Comparison of ENCODE assay signal across 9 cellular contexts in the genomic region with DNA sequence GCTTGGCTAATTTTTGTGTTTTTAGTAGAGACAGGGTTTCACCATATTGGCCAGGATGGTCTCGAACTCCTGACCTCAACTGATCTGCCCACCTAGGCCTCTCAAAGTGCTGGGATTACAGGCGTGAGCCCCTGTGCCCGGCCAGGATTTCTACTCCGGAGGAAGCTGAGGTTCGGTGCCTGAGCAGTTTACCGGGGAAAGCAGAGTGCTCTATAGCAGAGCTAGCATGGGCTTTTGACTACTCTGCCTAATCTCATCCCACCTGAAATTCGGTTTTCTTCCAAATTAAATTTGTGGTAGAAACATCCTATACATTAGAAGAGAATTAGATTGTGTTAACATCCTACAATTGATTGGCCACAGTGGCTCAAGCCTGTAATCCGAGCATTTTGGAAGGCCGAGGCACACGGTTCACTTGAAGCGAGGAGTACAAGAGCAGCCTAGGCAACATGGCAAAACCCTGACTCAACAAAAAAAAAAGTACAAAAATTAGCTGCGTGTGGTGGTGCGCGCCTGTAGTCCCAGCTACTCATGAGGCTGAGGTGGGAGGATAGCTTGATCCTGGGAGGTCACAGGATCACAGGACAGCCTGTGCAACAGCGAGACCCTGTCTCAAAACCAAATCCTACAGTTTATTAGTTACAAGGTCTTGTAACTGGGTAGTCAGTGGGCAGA. TPM values are rescaled to one million over a fixed set of nuclear protein-coding genes. Genes with fewer than 3 reads are reported as not detected.
DNase-seq lines count a peak whose midpoint lies in the region; TF ChIP-seq lines count a peak whose summit lies in the region.
"Had no signal": no experiment of that assay in that cellular context is flagged by ENCODE, and none has a peak within 500 bp of the region (broad histone marks: within the 10 kb centered on the region; RNA-seq: fewer than 3 reads in every experiment).

No MANE protein-coding gene starts in this region.

- H3K4me3 ChIP-seq in mesendoderm (ENCODE audit: low read length) (peak overlapping the region; percentile 85), uterus (peak overlapping the region; percentile 93 to 94)

- no peak overlapping the region for H2BK120ac ChIP-seq in mesendoderm (ENCODE audit: low read depth, low read length)

- peaks cover 55% of the 10 kb centered on the region for H3K36me3 Mint-ChIP-seq in brain

- peaks cover 0 to 6% (median 3%) of the 10 kb centered on the region in 5 experiments for H3K9me3 Mint-ChIP-seq in brain

- H3K9me3 ChIP-seq in uterus, result no peaks in the 10 kb centered on the region

- H2BK5ac ChIP-seq in mesendoderm (ENCODE audit: low read length), result no peak overlapping the region

- no peak for TF ChIP-seq POLR2A in uterus (IDR thresholded peaks at IDR 0.05)

- H3K27me3 Mint-ChIP-seq in brain, result peaks cover 15% of the 10 kb centered on the region

- peaks cover 13% of the 10 kb centered on the region for H3K79me1 ChIP-seq in mesendoderm (ENCODE audit: low read length)

- no peak for TF ChIP-seq CTCF in brain (conservative IDR thresholded peaks at IDR 0.05)
- no peak for TF ChIP-seq CTCF in uterus (IDR thresholded peaks at IDR 0.05)

- H3K4me1 ChIP-seq in mesendoderm (ENCODE audit: control insufficient read depth, low read depth, low read length), result peaks cover 2% of the 10 kb centered on the region
- H3K4me1 ChIP-seq in uterus, result peaks cover 9 to 20% of the 10 kb centered on the region in 2 donors

- H3K27ac ChIP-seq in mesendoderm (ENCODE audit: low read depth, low read length), result peak overlapping the region; percentile 60
- peak overlapping the region; percentile 93 for H3K27ac ChIP-seq in uterus

- peak overlapping the region; percentile 100 for H3K9ac ChIP-seq in mesendoderm (ENCODE audit: low read length)

- H3K4me2 ChIP-seq in mesendoderm (ENCODE audit: low read length), result peak overlapping the region; percentile 95

- peak overlapping the region; percentile 37 for H3K4ac ChIP-seq in mesendoderm (ENCODE audit: low read depth, low read length)

- no peak overlapping the region for H4K8ac ChIP-seq in mesendoderm (ENCODE audit: low read depth, low read length)

- no peaks in the 10 kb centered on the region for H3K27me3 ChIP-seq in mesendoderm (ENCODE audit: insufficient read depth, low read length, poor library complexity)
- H3K27me3 ChIP-seq in uterus, result no peaks in the 10 kb centered on the region

- H3K4me1 Mint-ChIP-seq in brain, result peaks cover 26% of the 10 kb centered on the region

- no peak overlapping the region for H3K18ac ChIP-seq in mesendoderm (ENCODE audit: low read length)

- H3K56ac ChIP-seq in mesendoderm (ENCODE audit: low read length), result peak overlapping the region; percentile 99

- H3K36me3 ChIP-seq in mesendoderm (ENCODE audit: control insufficient read depth, insufficient read depth, low read length), result peaks cover 27% of the 10 kb centered on the region
- no peaks in the 10 kb centered on the region for H3K36me3 ChIP-seq in uterus

- H2AK5ac ChIP-seq in mesendoderm (ENCODE audit: low read length), result no peak overlapping the region

- H2BK15ac ChIP-seq in mesendoderm (replicated peaks; ENCODE audit: low read depth), result no peak overlapping the region

- H3K27ac Mint-ChIP-seq in brain, result peak overlapping the region; percentile 96 to 98 (median 98)

- no CpG with 5 or more reads among the region's 15 CpGs for WGBS in mesendoderm (ENCODE audit: extremely low coverage, insufficient coverage, low lambda C conversion rate)

- peaks cover 34% of the 10 kb centered on the region for H3K79me2 ChIP-seq in mesendoderm (ENCODE audit: control insufficient read depth, insufficient read depth, low read length)

- DNase-seq in stimulated activated CD4-positive, alpha-beta T cell treated with anti-CD3 and anti-CD28 coated beads, Interleukin-15, amount 100 ng/mL, for 24 hours, result peak; percentile 47
- DNase-seq in stimulated activated CD4-positive, alpha-beta T cell treated with anti-CD3 and anti-CD28 coated beads, Interleukin-2, amount 100 ng/mL, for 48 hours, result no peak
- DNase-seq in mesendoderm (no peak), uterus (no peak), NCI-H128 (lab: John Stamatoyannopoulos, UW; ENCODE audit: unreplicated experiment) (no peak), KG1 (lab: John Stamatoyannopoulos, UW) (no peak), posterior cingulate gyrus (no peak)
- DNase-seq: SW 1271 had no signal

- H4K5ac ChIP-seq in mesendoderm (ENCODE audit: low read length), result no peak overlapping the region

- peak overlapping the region; percentile 96 to 100 (median 96) for H3K4me3 Mint-ChIP-seq in brain

- intact Hi-C loops in uterus (cut with DNase I; ENCODE audit: low total_unique reads), result no loop called here
- intact Hi-C loops in posterior cingulate gyrus (cut with DNase I), result no loop called here

- no peak overlapping the region for H3K23ac ChIP-seq in mesendoderm (ENCODE audit: low read length)

RNA-seq across cellular contexts. Expression of gene RPL13A, which starts 1.6 kb away (rescaled TPM):
- 2,708 TPM for polyA plus RNA-seq in brain (ENCODE audit: insufficient read depth, low read depth, low replicate concordance)
- 5,150 TPM for polyA plus RNA-seq in mesendoderm (2013, experiment 1 of 2)
- 5,166 TPM for polyA plus RNA-seq in mesendoderm (2013, experiment 2 of 2)
- total RNA-seq in uterus, result 1,000 to 10,000 TPM; 1,462 to 5,863 (median 3,544) TPM

RNA-seq across cellular contexts. Expression of gene RPS11, which starts 7.2 kb away (rescaled TPM):
- polyA plus RNA-seq in brain (ENCODE audit: insufficient read depth, low read depth, low replicate concordance), result 6,171 TPM
- polyA plus RNA-seq in mesendoderm (2013, experiment 1 of 2), result 3,620 TPM
- polyA plus RNA-seq in mesendoderm (2013, experiment 2 of 2), result 3,679 TPM
- total RNA-seq in uterus, result over 10,000 TPM in 1 of 4 donors, 1,000 to 10,000 TPM in 3; 2,160 to 10,624 (median 5,235) TPM

RNA-seq across cellular contexts. Expression of gene FLT3LG, which starts 15.0 kb away (rescaled TPM):
- polyA plus RNA-seq in brain (ENCODE audit: insufficient read depth, low read depth, low replicate concordance), result 8.0 TPM
- polyA plus RNA-seq in mesendoderm (2013, experiment 1 of 2), result 0.53 TPM
- 0.71 TPM for polyA plus RNA-seq in mesendoderm (2013, experiment 2 of 2)
- total RNA-seq in uterus, result 10 to 100 TPM in 1 of 4 donors, 1 to 10 TPM in 2, not detected in 1; 3.7 to 19.4 (median 4.1) TPM

RNA-seq across cellular contexts. Expression of gene FCGRT, which starts 23.5 kb away (rescaled TPM):
- polyA plus RNA-seq in brain (ENCODE audit: insufficient read depth, low read depth, low replicate concordance), result 80.4 TPM
- 18.9 TPM for polyA plus RNA-seq in mesendoderm (2013, experiment 1 of 2)
- polyA plus RNA-seq in mesendoderm (2013, experiment 2 of 2), result 16.9 TPM
- total RNA-seq in uterus, result 100 to 1,000 TPM; 151 to 226 (median 201) TPM

RNA-seq across cellular contexts. Expression of gene ALDH16A1, which starts 36.0 kb away (rescaled TPM):
- 17.3 TPM for polyA plus RNA-seq in brain (ENCODE audit: insufficient read depth, low read depth, low replicate concordance)
- 17.6 TPM for polyA plus RNA-seq in mesendoderm (2013, experiment 1 of 2)
- polyA plus RNA-seq in mesendoderm (2013, experiment 2 of 2), result 16.0 TPM
- 10 to 100 TPM; 13.5 to 40.8 (median 34.5) TPM for total RNA-seq in uterus
